ENCODE assay signal across 1 cellular context in genomic region chr5:52794519-52794918, GRCh38.
TF ChIP-seq lines count a peak whose summit lies in the region.

No MANE protein-coding gene starts in this region.

TF ChIP-seq in HepG2, 621 proteins besides CTCF, POLR2A, EP300 and RAD21 (continued from another document):
- peak; percentile 83 for TF ChIP-seq TFE3 (CRISPR knock-in tag; IDR thresholded peaks at IDR 0.05)
- TF ChIP-seq ARID5B (CRISPR knock-in tag; IDR thresholded peaks at IDR 0.05): peak; percentile 80
- peak; percentile 41; the same call in 1 of the 2 replicates for TF ChIP-seq PITX1 (CRISPR knock-in tag; IDR thresholded peaks at IDR 0.05)
- no peak for TF ChIP-seq ZFP37 (CRISPR knock-in tag; IDR thresholded peaks at IDR 0.05; ENCODE audit: borderline replicate concordance)
- peak; percentile 37; the same call in 1 of the 2 replicates for TF ChIP-seq SOX13 (IDR thresholded peaks at IDR 0.05)
- TF ChIP-seq SOX13 (CRISPR knock-in tag; conservative IDR thresholded peaks at IDR 0.05 in 1 of 2, IDR thresholded peaks at IDR 0.05 in 1 of 2): peak in 1 of 2 experiments; percentile 75; a peak in 2 of 4 replicates
- peak; percentile 25; the same call in 1 of the 2 replicates for TF ChIP-seq HMG20A (CRISPR knock-in tag; IDR thresholded peaks at IDR 0.05; ENCODE audit: borderline replicate concordance)
- peak; percentile 9; the same call in 1 of the 2 replicates for TF ChIP-seq FOSL2 (CRISPR knock-in tag; IDR thresholded peaks at IDR 0.05)
- peak; percentile 71 for TF ChIP-seq GATAD2A (CRISPR knock-in tag; IDR thresholded peaks at IDR 0.05)
- TF ChIP-seq ZFY (CRISPR knock-in tag; IDR thresholded peaks at IDR 0.05): no peak
- TF ChIP-seq DBP (CRISPR knock-in tag; IDR thresholded peaks at IDR 0.05; ENCODE audit: not compliant biosample characterization): no peak
- TF ChIP-seq TCF7 (IDR thresholded peaks at IDR 0.05; ENCODE audit: low read depth): peak; percentile 32; the same call in 1 of the 2 replicates
- peak; percentile 60 for TF ChIP-seq ISL2 (CRISPR knock-in tag; IDR thresholded peaks at IDR 0.05)
- no peak for TF ChIP-seq HMGA1 (CRISPR knock-in tag; conservative IDR thresholded peaks at IDR 0.05)
- peak; percentile 85 for TF ChIP-seq PPARG (CRISPR knock-in tag; conservative IDR thresholded peaks at IDR 0.05)
- TF ChIP-seq KMT2B (CRISPR knock-in tag; IDR thresholded peaks at IDR 0.05): 0 out of 2 replicates have a peak, but pooled peaks have one; percentile 25
- no peak for TF ChIP-seq MAX (IDR thresholded peaks at IDR 0.05)
- TF ChIP-seq RARA (CRISPR knock-in tag; IDR thresholded peaks at IDR 0.05): peak; percentile 42; the same call in 1 of the 2 replicates
- TF ChIP-seq ZNF556 (CRISPR knock-in tag; IDR thresholded peaks at IDR 0.05; ENCODE audit: borderline replicate concordance): no peak
- TF ChIP-seq HOMEZ (CRISPR knock-in tag; IDR thresholded peaks at IDR 0.05; ENCODE audit: low read depth): peak; percentile 99
- TF ChIP-seq THAP11 (CRISPR knock-in tag; IDR thresholded peaks at IDR 0.05): 0 out of 2 replicates have a peak, but pooled peaks have one; percentile 17
- TF ChIP-seq HOXD1 (CRISPR knock-in tag; IDR thresholded peaks at IDR 0.05): no peak
- no peak for TF ChIP-seq KLF11 (CRISPR knock-in tag; IDR thresholded peaks at IDR 0.05)
- TF ChIP-seq SOX5 (CRISPR knock-in tag; IDR thresholded peaks at IDR 0.05; ENCODE audit: borderline replicate concordance): peak; percentile 76
- no peak; the same call in 1 of the 2 replicates for TF ChIP-seq ELF3 (CRISPR knock-in tag; IDR thresholded peaks at IDR 0.05)
